In genomic region chr1:199619202-199619601, GRCh38 we compare ENCODE assay signal across 24 cellular contexts.
A peak's percentile ranks its signal among the peaks of the same experiment; 100 is the strongest.
DNase-seq lines count a peak whose midpoint lies in the region; ATAC-seq and TF ChIP-seq lines count a peak whose summit lies in the region.
"Had no signal": no experiment of that assay in that cellular context is flagged by ENCODE, and none has a peak within 500 bp of the region (broad histone marks: within the 10 kb centered on the region; RNA-seq: fewer than 3 reads in every experiment).

No MANE protein-coding gene starts in this region.

- H3K27me3 ChIP-seq in GM23338 (ENCODE audit: insufficient read depth) (no peaks in the 10 kb centered on the region), mesendoderm (ENCODE audit: insufficient read depth, low read length, poor library complexity) (no peaks in the 10 kb centered on the region)
- H3K27me3 ChIP-seq in CD4-positive, alpha-beta T cell (ENCODE audit: control insufficient read depth, insufficient read depth, low read length) = no peaks in the 10 kb centered on the region

- H4K8ac ChIP-seq in mesendoderm (ENCODE audit: low read depth, low read length) = no peak overlapping the region

- TF ChIP-seq CTCF in GM23338 (conservative IDR thresholded peaks at IDR 0.05; ENCODE audit: low read depth in 2 of 2) (no peak), choroid plexus epithelial cell (conservative IDR thresholded peaks at IDR 0.05; ENCODE audit: low read depth, low read length) (no peak), retinal pigment epithelial cell (conservative IDR thresholded peaks at IDR 0.05; ENCODE audit: low read depth, low read length) (no peak)
- no peak for TF ChIP-seq CTCF in CD4-positive, alpha-beta T cell (IDR thresholded peaks at IDR 0.05)

- no peak overlapping the region for H3K56ac ChIP-seq in mesendoderm (ENCODE audit: low read length)

- H3K9me3 ChIP-seq in CD4-positive, alpha-beta T cell (ENCODE audit: control insufficient read depth, low read length) = no peaks in the 10 kb centered on the region

- H3K4me2 ChIP-seq in GM23338 = no peak overlapping the region
- H3K4me2 ChIP-seq in mesendoderm (ENCODE audit: low read length) = no peak overlapping the region
- H3K4me2 ChIP-seq: PC-9 had no signal

- H3K4me1 ChIP-seq in GM23338 (ENCODE audit: insufficient read depth) (no peaks in the 10 kb centered on the region), mesendoderm (ENCODE audit: control insufficient read depth, low read depth, low read length) (no peaks in the 10 kb centered on the region)

- H3K27ac ChIP-seq in GM23338 (ENCODE audit: low read depth) (no peak overlapping the region), mesendoderm (ENCODE audit: low read depth, low read length) (no peak overlapping the region)
- H3K27ac ChIP-seq in CD4-positive, alpha-beta T cell (ENCODE audit: low read depth, low read length) = no peak overlapping the region
- H3K27ac ChIP-seq: PC-9 had no signal

- H3K36me3 ChIP-seq in GM23338 (ENCODE audit: insufficient read depth) (no peaks in the 10 kb centered on the region), mesendoderm (ENCODE audit: control insufficient read depth, insufficient read depth, low read length) (no peaks in the 10 kb centered on the region)

- H3K4ac ChIP-seq in mesendoderm (ENCODE audit: low read depth, low read length) = no peak overlapping the region

- H4K20me1 ChIP-seq in GM23338 (replicated peaks; ENCODE audit: insufficient read depth) = no peaks in the 10 kb centered on the region

- H3K36me3 Mint-ChIP-seq in GM23338 (ENCODE audit: low read depth) = peaks cover 7% of the 10 kb centered on the region; the same call in 2 of the 3 replicates
- no peaks in the 10 kb centered on the region for H3K36me3 Mint-ChIP-seq in CD4-positive, alpha-beta T cell (ENCODE audit: low read depth)
- H3K36me3 Mint-ChIP-seq: CD4-positive, CD25-positive, alpha-beta regulatory T cell had no signal

- no peak overlapping the region for H3K9ac ChIP-seq in mesendoderm (ENCODE audit: low read length)

- intact Hi-C loops in CD4-positive, alpha-beta T cell (cut with DNase I, micrococcal nuclease) = no loop called here

- H3K79me2 ChIP-seq in GM23338 (replicated peaks; ENCODE audit: insufficient read depth) (no peaks in the 10 kb centered on the region), mesendoderm (ENCODE audit: control insufficient read depth, insufficient read depth, low read length) (no peaks in the 10 kb centered on the region)

- WGBS in mesendoderm (ENCODE audit: extremely low coverage, insufficient coverage, low lambda C conversion rate) = no CpG with 5 or more reads among the region's 4 CpGs

- H2BK15ac ChIP-seq in mesendoderm (replicated peaks; ENCODE audit: low read depth) = no peak overlapping the region

- no peaks in the 10 kb centered on the region for H3K79me1 ChIP-seq in mesendoderm (ENCODE audit: low read length)

- no peak overlapping the region for H2BK120ac ChIP-seq in mesendoderm (ENCODE audit: low read depth, low read length)

- no peak overlapping the region for H3K4me3 Mint-ChIP-seq in GM23338
- H3K4me3 Mint-ChIP-seq in CD4-positive, alpha-beta T cell = no peak overlapping the region
- H3K4me3 Mint-ChIP-seq: CD4-positive, CD25-positive, alpha-beta regulatory T cell; HFFc6 had no signal

- no peak overlapping the region for H4K5ac ChIP-seq in mesendoderm (ENCODE audit: low read length)

- peaks cover 4% of the 10 kb centered on the region; the same call in 2 of the 3 replicates for H3K4me1 Mint-ChIP-seq in GM23338
- no peaks in the 10 kb centered on the region for H3K4me1 Mint-ChIP-seq in CD4-positive, alpha-beta T cell (ENCODE audit: low read depth)
- H3K4me1 Mint-ChIP-seq: CD4-positive, CD25-positive, alpha-beta regulatory T cell had no signal

- DNase-seq in GM23338 (ENCODE audit: low spot score) (peak; percentile 10), choroid plexus epithelial cell (ENCODE audit: low read depth) (peak; percentile 15), mesendoderm (peak; percentile 18), retinal pigment epithelial cell (ENCODE audit: low read depth) (peak; percentile 51), cerebellar cortex (ENCODE audit: low spot score) (no peak)
- DNase-seq in stimulated activated CD4-positive, alpha-beta T cell treated with anti-CD3 and anti-CD28 coated beads, Interleukin-4, amount 100 ng/mL, for 1 hour = no peak
- no peak for DNase-seq in CD4-positive, alpha-beta T cell
- DNase-seq: CD4-positive, CD25-positive, alpha-beta regulatory T cell; DMS53; H7; HFFc6; Kasumi-1; NCI-H1092 treated with DMSO at 0.1 percent for 48 hours; NCI-H1436; NCI-H1930; NCI-H446 treated with DMSO at 0.1 percent for 48 hours; NCI-H526; NCI-H82; NK-92 treated with Interleukin-12 subunit alpha and Interleukin-12 subunit beta, amount 100 ng/mL, for 24 hours; RPMI8226; SHP77 had no signal

- no peak overlapping the region for H3K18ac ChIP-seq in mesendoderm (ENCODE audit: low read length)

- peaks cover 12% of the 10 kb centered on the region; the same call in 2 of the 3 replicates for H3K9me3 Mint-ChIP-seq in GM23338
- H3K9me3 Mint-ChIP-seq in CD4-positive, alpha-beta T cell = no peaks in the 10 kb centered on the region
- H3K9me3 Mint-ChIP-seq: HFFc6 had no signal

- no peak for ATAC-seq in GM23338
- ATAC-seq in CD4-positive, alpha-beta T cell (ENCODE audit: poor library complexity) = no peak
- ATAC-seq in GM21381 (IDR thresholded peaks at IDR 0.05; ENCODE audit: unreplicated experiment) = no peak
- ATAC-seq: HepG2 had no signal

- H3K4me3 ChIP-seq in GM23338 = no peak overlapping the region
- no peak overlapping the region for H3K4me3 ChIP-seq in choroid plexus epithelial cell (ENCODE audit: low read depth, low read length)
- H3K4me3 ChIP-seq in mesendoderm (ENCODE audit: low read length) = no peak overlapping the region
- no peak overlapping the region for H3K4me3 ChIP-seq in retinal pigment epithelial cell (ENCODE audit: low read length)
- H3K4me3 ChIP-seq: PC-9 had no signal

- no peaks in the 10 kb centered on the region for H3K27me3 Mint-ChIP-seq in GM23338 (ENCODE audit: insufficient read depth, low read depth, poor library complexity)
- no peaks in the 10 kb centered on the region for H3K27me3 Mint-ChIP-seq in CD4-positive, alpha-beta T cell
- H3K27me3 Mint-ChIP-seq: CD4-positive, CD25-positive, alpha-beta regulatory T cell had no signal

- no peaks in the 10 kb centered on the region for H3F3A ChIP-seq in GM23338 (replicated peaks; ENCODE audit: low read depth)

- H3K9me2 ChIP-seq in GM23338 (ENCODE audit: insufficient read depth) = no peaks in the 10 kb centered on the region

- H2BK5ac ChIP-seq in mesendoderm (ENCODE audit: low read length) = no peak overlapping the region

- peak overlapping the region; percentile 78; the same call in 1 of the 2 replicates for H3K27ac Mint-ChIP-seq in GM23338
- no peak overlapping the region for H3K27ac Mint-ChIP-seq in CD4-positive, alpha-beta T cell
- H3K27ac Mint-ChIP-seq: CD4-positive, CD25-positive, alpha-beta regulatory T cell; HFFc6 had no signal

- H2AFZ ChIP-seq in GM23338 = peak overlapping the region; percentile 23; the same call in 1 of the 2 replicates

- no peak overlapping the region for H2AK5ac ChIP-seq in mesendoderm (ENCODE audit: low read length)

- no peak overlapping the region for H3K23ac ChIP-seq in mesendoderm (ENCODE audit: low read length)

- CTCF ChIA-PET in CD4-positive, alpha-beta T cell (lab: Charles Lee) = no interaction called here

- POLR2A ChIA-PET in CD4-positive, alpha-beta T cell (lab: Charles Lee) = no interaction called here

TF ChIP-seq in GM23338, 12 proteins besides CTCF, POLR2A, EP300 and RAD21:
- TF ChIP-seq POLR2AphosphoS5 (IDR thresholded peaks at IDR 0.05; ENCODE audit: low read depth) (no peak), JUNB (IDR thresholded peaks at IDR 0.05; ENCODE audit: unreplicated experiment) (no peak), REST (IDR thresholded peaks at IDR 0.05; ENCODE audit: unreplicated experiment) (no peak)

Comparison
In these comparisons a context has a peak if more than half of its experiments do, and no peak if none do; other contexts are left out.
1. DNase-seq: peak in GM23338 (single experiment), choroid plexus epithelial cell (single experiment), mesendoderm (single experiment) and retinal pigment epithelial cell (single experiment); none in stimulated activated CD4-positive, alpha-beta T cell treated with anti-CD3 and anti-CD28 coated beads, Interleukin-4, amount 100 ng/mL, for 1 hour (single experiment), cerebellar cortex (single experiment) and CD4-positive, alpha-beta T cell (0 of 10).